In genomic region chr17:2850991-2851390, GRCh38 we compare ENCODE assay signal across 21 cellular contexts. TPM values are rescaled to one million over a fixed set of nuclear protein-coding genes. Genes with fewer than 3 reads are reported as not detected.
DNase-seq lines count a peak whose midpoint lies in the region; ATAC-seq, FAIRE-seq and TF ChIP-seq lines count a peak whose summit lies in the region.
"Had no signal": no experiment of that assay in that cellular context is flagged by ENCODE, and none has a peak within 500 bp of the region (broad histone marks: within the 10 kb centered on the region; RNA-seq: fewer than 3 reads in every experiment).

No MANE protein-coding gene starts in this region.

- no peak overlapping the region for H3K4me3 ChIP-seq in H7 (ENCODE audit: insufficient read depth, low read depth, low read length)

- no peak overlapping the region for H3K27ac Mint-ChIP-seq in central memory CD8-positive, alpha-beta T cell (ENCODE audit: low read depth)
- H3K27ac Mint-ChIP-seq in natural killer cell treated with Interleukin-12 subunit alpha and Interleukin-12 subunit beta and Interleukin-15 and Interleukin-18, amount 100 ng/mL, for 72 hours: peak overlapping the region in 1 of 2 donors; percentile 1
- no peak overlapping the region for H3K27ac Mint-ChIP-seq in stimulated activated memory B cell treated with anti-CD40 and anti-IgM and Interleukin-4, amounts not matched to agents 10 μg/mL and 1 μg/mL and 100 μg/mL, for 72 hours
- no peak overlapping the region for H3K27ac Mint-ChIP-seq in stimulated activated naive B cell treated with anti-CD40 and anti-IgM and Interleukin-4, amounts not matched to agents 10 μg/mL and 1 μg/mL and 100 μg/mL, for 72 hours

- H3K4me1 Mint-ChIP-seq in central memory CD8-positive, alpha-beta T cell: peaks cover 46% of the 10 kb centered on the region
- peaks cover 34 to 39% of the 10 kb centered on the region in 2 donors for H3K4me1 Mint-ChIP-seq in natural killer cell treated with Interleukin-12 subunit alpha and Interleukin-12 subunit beta and Interleukin-15 and Interleukin-18, amount 100 ng/mL, for 72 hours (ENCODE audit: low read depth in 2 of 2)
- H3K4me1 Mint-ChIP-seq in stimulated activated memory B cell treated with anti-CD40 and anti-IgM and Interleukin-4, amounts not matched to agents 10 μg/mL and 1 μg/mL and 100 μg/mL, for 72 hours: peaks cover 33% of the 10 kb centered on the region
- H3K4me1 Mint-ChIP-seq in stimulated activated naive B cell treated with anti-CD40 and anti-IgM and Interleukin-4, amounts not matched to agents 10 μg/mL and 1 μg/mL and 100 μg/mL, for 72 hours: peaks cover 23 to 32% of the 10 kb centered on the region in 2 donors

- DNase-seq in H7 (peak; percentile 4), GM12891 (ENCODE audit: insufficient read length, low spot score) (no peak)
- no peak for DNase-seq in central memory CD8-positive, alpha-beta T cell (ENCODE audit: low spot score in 2 of 2)
- no peak for DNase-seq in natural killer cell treated with Interleukin-12 subunit alpha and Interleukin-12 subunit beta and Interleukin-15 and Interleukin-18, amount 100 ng/mL, for 72 hours (ENCODE audit: low spot score)
- DNase-seq in stimulated activated naive B cell treated with anti-CD40 and anti-IgM and Interleukin-4, amounts not matched to agents 10 μg/mL and 1 μg/mL and 100 μg/mL, for 72 hours: no peak
- DNase-seq: ACHN, AML-193, DMS153, GF-D8, GOT3, NCI-H1417 treated with DMSO at 0.1 percent for 48 hours, NCI-H187 treated with DMSO at 0.1 percent for 48 hours, NCI-H226, NCI-H524, PC-3, RPMI8226, SIG-M5 had no signal

- peaks cover 9% of the 10 kb centered on the region for H3K36me3 Mint-ChIP-seq in central memory CD8-positive, alpha-beta T cell (ENCODE audit: insufficient read depth)
- H3K36me3 Mint-ChIP-seq in natural killer cell treated with Interleukin-12 subunit alpha and Interleukin-12 subunit beta and Interleukin-15 and Interleukin-18, amount 100 ng/mL, for 72 hours: no peaks in the 10 kb centered on the region
- H3K36me3 Mint-ChIP-seq in stimulated activated memory B cell treated with anti-CD40 and anti-IgM and Interleukin-4, amounts not matched to agents 10 μg/mL and 1 μg/mL and 100 μg/mL, for 72 hours: no peaks in the 10 kb centered on the region
- H3K36me3 Mint-ChIP-seq in stimulated activated naive B cell treated with anti-CD40 and anti-IgM and Interleukin-4, amounts not matched to agents 10 μg/mL and 1 μg/mL and 100 μg/mL, for 72 hours: no peaks in the 10 kb centered on the region

- H3K4me3 Mint-ChIP-seq in central memory CD8-positive, alpha-beta T cell: peak overlapping the region; percentile 2
- H3K4me3 Mint-ChIP-seq in natural killer cell treated with Interleukin-12 subunit alpha and Interleukin-12 subunit beta and Interleukin-15 and Interleukin-18, amount 100 ng/mL, for 72 hours: peak overlapping the region; percentile 20
- H3K4me3 Mint-ChIP-seq in stimulated activated memory B cell treated with anti-CD40 and anti-IgM and Interleukin-4, amounts not matched to agents 10 μg/mL and 1 μg/mL and 100 μg/mL, for 72 hours: no peak overlapping the region
- H3K4me3 Mint-ChIP-seq in stimulated activated naive B cell treated with anti-CD40 and anti-IgM and Interleukin-4, amounts not matched to agents 10 μg/mL and 1 μg/mL and 100 μg/mL, for 72 hours: no peak overlapping the region

- no peak for ATAC-seq in central memory CD8-positive, alpha-beta T cell (replicated peaks; ENCODE audit: extremely low read depth, poor library complexity, severe bottlenecking)
- no peak for ATAC-seq in natural killer cell treated with Interleukin-12 subunit alpha and Interleukin-12 subunit beta and Interleukin-15 and Interleukin-18, amount 100 ng/mL, for 72 hours
- no peak for ATAC-seq in stimulated activated memory B cell treated with anti-CD40 and anti-IgM and Interleukin-4, amounts not matched to agents 10 μg/mL and 1 μg/mL and 100 μg/mL, for 72 hours
- ATAC-seq in stimulated activated naive B cell treated with anti-CD40 and anti-IgM and Interleukin-4, amounts not matched to agents 10 μg/mL and 1 μg/mL and 100 μg/mL, for 72 hours (replicated peaks): no peak
- no peak for ATAC-seq in GM18517 (IDR thresholded peaks at IDR 0.05; ENCODE audit: unreplicated experiment)
- ATAC-seq: HepG2, PC-3, SK-N-SH treated with all-trans-retinoic acid at 6 μM for 48 hours had no signal

- TF ChIP-seq POLR2A in GM12891 (IDR thresholded peaks at IDR 0.05; ENCODE audit: low read depth, low read length): no peak

- H3K27me3 ChIP-seq in H7 (ENCODE audit: control insufficient read depth, insufficient read depth, low read length): no peaks in the 10 kb centered on the region; the same call in 1 of the 2 replicates

- no peaks in the 10 kb centered on the region for H3K36me3 ChIP-seq in H7 (replicated peaks; ENCODE audit: control insufficient read depth, insufficient read depth, low read length)

- H3K9me3 Mint-ChIP-seq in central memory CD8-positive, alpha-beta T cell: no peaks in the 10 kb centered on the region
- no peaks in the 10 kb centered on the region for H3K9me3 Mint-ChIP-seq in natural killer cell treated with Interleukin-12 subunit alpha and Interleukin-12 subunit beta and Interleukin-15 and Interleukin-18, amount 100 ng/mL, for 72 hours
- H3K9me3 Mint-ChIP-seq in stimulated activated memory B cell treated with anti-CD40 and anti-IgM and Interleukin-4, amounts not matched to agents 10 μg/mL and 1 μg/mL and 100 μg/mL, for 72 hours: no peaks in the 10 kb centered on the region
- no peaks in the 10 kb centered on the region for H3K9me3 Mint-ChIP-seq in stimulated activated naive B cell treated with anti-CD40 and anti-IgM and Interleukin-4, amounts not matched to agents 10 μg/mL and 1 μg/mL and 100 μg/mL, for 72 hours

- no peaks in the 10 kb centered on the region for H3K27me3 Mint-ChIP-seq in central memory CD8-positive, alpha-beta T cell
- no peaks in the 10 kb centered on the region for H3K27me3 Mint-ChIP-seq in natural killer cell treated with Interleukin-12 subunit alpha and Interleukin-12 subunit beta and Interleukin-15 and Interleukin-18, amount 100 ng/mL, for 72 hours
- H3K27me3 Mint-ChIP-seq in stimulated activated memory B cell treated with anti-CD40 and anti-IgM and Interleukin-4, amounts not matched to agents 10 μg/mL and 1 μg/mL and 100 μg/mL, for 72 hours: peaks cover 58% of the 10 kb centered on the region
- peaks cover 48 to 67% of the 10 kb centered on the region in 2 donors for H3K27me3 Mint-ChIP-seq in stimulated activated naive B cell treated with anti-CD40 and anti-IgM and Interleukin-4, amounts not matched to agents 10 μg/mL and 1 μg/mL and 100 μg/mL, for 72 hours

- no peak for FAIRE-seq in GM12891 (lab: Jason Lieb, UNC)
- FAIRE-seq: HepG2 had no signal

TF ChIP-seq in GM12891, 5 proteins besides CTCF, POLR2A, EP300 and RAD21:
- no peak for TF ChIP-seq PAX5 (IDR thresholded peaks at IDR 0.05; ENCODE audit: insufficient read depth, low read length, severe bottlenecking)
- TF ChIP-seq SPI1 (IDR thresholded peaks at IDR 0.05; ENCODE audit: low read depth, low read length): no peak
- no peak for TF ChIP-seq POLR2AphosphoS5 (IDR thresholded peaks at IDR 0.05; ENCODE audit: low read depth, low read length)
- TF ChIP-seq POU2F2 (IDR thresholded peaks at IDR 0.05; ENCODE audit: low read depth, low read length): no peak
- TF ChIP-seq TAF1 (IDR thresholded peaks at IDR 0.05; ENCODE audit: low read depth, low read length): no peak

RNA-seq across cellular contexts. Expression of gene RAP1GAP2, which starts 54.8 kb away (rescaled TPM):
- 35.5 and 45.7 TPM in 2 replicates for total RNA-seq in H7 (2014; rRNA removed; shearing (Covaris generic))
- 10 to 100 TPM in 1 of 2 donors, 1 to 10 TPM in 1; 7.7 to 14.5 TPM for total RNA-seq in natural killer cell treated with Interleukin-12 subunit alpha and Interleukin-12 subunit beta and Interleukin-15 and Interleukin-18, amount 100 ng/mL, for 72 hours
- 0.69 TPM for polyA plus RNA-seq in GM12891 (2012; ENCODE audit: low read depth, missing spikeins)

Comparison
In these comparisons a context has a peak if more than half of its experiments do, and no peak if none do; other contexts are left out.
1. H3K4me3 Mint-ChIP-seq: peak in central memory CD8-positive, alpha-beta T cell (single experiment) and natural killer cell treated with Interleukin-12 subunit alpha and Interleukin-12 subunit beta and Interleukin-15 and Interleukin-18, amount 100 ng/mL, for 72 hours (single experiment); none in stimulated activated memory B cell treated with anti-CD40 and anti-IgM and Interleukin-4, amounts not matched to agents 10 μg/mL and 1 μg/mL and 100 μg/mL, for 72 hours (single experiment) and stimulated activated naive B cell treated with anti-CD40 and anti-IgM and Interleukin-4, amounts not matched to agents 10 μg/mL and 1 μg/mL and 100 μg/mL, for 72 hours (0 of 2).